Comparison of ENCODE assay signal across 24 cellular contexts in genomic region chr10:13016413-13016812, GRCh38. TPM values are rescaled to one million over a fixed set of nuclear protein-coding genes. Genes with fewer than 3 reads are reported as not detected.
DNase-seq lines count a peak whose midpoint lies in the region; ATAC-seq and TF ChIP-seq lines count a peak whose summit lies in the region.
"Had no signal": no experiment of that assay in that cellular context is flagged by ENCODE, and none has a peak within 500 bp of the region (broad histone marks: within the 10 kb centered on the region; RNA-seq: fewer than 3 reads in every experiment).

No MANE protein-coding gene starts in this region.

- no peak overlapping the region for H3K4me3 ChIP-seq in gastrocnemius medialis
- H3K4me3 ChIP-seq: heart right ventricle, skin epidermis, transverse colon had no signal

- H3K4me3 Mint-ChIP-seq in chondrocyte (ENCODE audit: unreplicated experiment), result peak overlapping the region; percentile 29
- H3K4me3 Mint-ChIP-seq: activated naive CD4-positive, alpha-beta T cell treated with anti-CD3 and anti-CD28 coated beads, Interleukin-2, amount 10 ng/mL, durations not matched to agents 7 days and 5 days; activated T-helper 1 cell treated with anti-CD3 and anti-CD28 coated beads, Interleukin-12 subunit alpha, Interleukin-12 subunit beta, Interleukin-2, Interleukin-4 antibody, amounts not matched to agents 30 ng/mL and 10 ng/mL and 1 ng/mL, durations not matched to agents 14 hours and 24 hours and 36 hours had no signal

- TF ChIP-seq CTCF in chondrocyte (IDR thresholded peaks at IDR 0.05) (no peak), gastrocnemius medialis (IDR thresholded peaks at IDR 0.05 in 4 of 5, conservative IDR thresholded peaks at IDR 0.05 in 1 of 5) (no peak)

- H3K4me1 ChIP-seq in gastrocnemius medialis, result no peaks in the 10 kb centered on the region
- H3K4me1 ChIP-seq: heart right ventricle, transverse colon had no signal

- in situ Hi-C loops in gastrocnemius medialis (cut with MboI; ENCODE audit: low sequenced_read_pairs in 4 of 4), result no loop called here

- no peaks in the 10 kb centered on the region for H3K36me3 ChIP-seq in gastrocnemius medialis
- H3K36me3 ChIP-seq: heart right ventricle, transverse colon had no signal

- H3K27ac Mint-ChIP-seq in chondrocyte (ENCODE audit: unreplicated experiment), result peak overlapping the region; percentile 87
- H3K27ac Mint-ChIP-seq: activated naive CD4-positive, alpha-beta T cell treated with anti-CD3 and anti-CD28 coated beads, Interleukin-2, amount 10 ng/mL, durations not matched to agents 7 days and 5 days; activated T-helper 1 cell treated with anti-CD3 and anti-CD28 coated beads, Interleukin-12 subunit alpha, Interleukin-12 subunit beta, Interleukin-2, Interleukin-4 antibody, amounts not matched to agents 30 ng/mL and 10 ng/mL and 1 ng/mL, durations not matched to agents 14 hours and 24 hours and 36 hours had no signal

- no peaks in the 10 kb centered on the region for H3K9me3 ChIP-seq in gastrocnemius medialis

- no peaks in the 10 kb centered on the region for H3K27me3 ChIP-seq in gastrocnemius medialis
- H3K27me3 ChIP-seq: transverse colon had no signal

- H3K36me3 Mint-ChIP-seq in chondrocyte (ENCODE audit: low read depth), result no peaks in the 10 kb centered on the region
- H3K36me3 Mint-ChIP-seq: activated naive CD4-positive, alpha-beta T cell treated with anti-CD3 and anti-CD28 coated beads, Interleukin-2, amount 10 ng/mL, durations not matched to agents 7 days and 5 days had no signal

- H3K9me3 Mint-ChIP-seq in chondrocyte (ENCODE audit: low read depth), result peaks cover 20% of the 10 kb centered on the region
- H3K9me3 Mint-ChIP-seq: activated naive CD4-positive, alpha-beta T cell treated with anti-CD3 and anti-CD28 coated beads, Interleukin-2, amount 10 ng/mL, durations not matched to agents 7 days and 5 days; activated T-helper 1 cell treated with anti-CD3 and anti-CD28 coated beads, Interleukin-12 subunit alpha, Interleukin-12 subunit beta, Interleukin-2, Interleukin-4 antibody, amounts not matched to agents 30 ng/mL and 10 ng/mL and 1 ng/mL, durations not matched to agents 14 hours and 24 hours and 36 hours had no signal

- no peaks in the 10 kb centered on the region for H3K27me3 Mint-ChIP-seq in chondrocyte (ENCODE audit: low read depth)

- TF ChIP-seq POLR2A in gastrocnemius medialis (IDR thresholded peaks at IDR 0.05), result no peak

- intact Hi-C loops in gastrocnemius medialis (cut with DNase I; ENCODE audit: low total_unique reads), result no loop called here

- DNase-seq in HT1080 (ENCODE audit: low read depth) (peak; percentile 7), chondrocyte (ENCODE audit: low spot score) (no peak), iris pigment epithelial cell (ENCODE audit: low read depth) (peak; percentile 3), pulmonary artery endothelial cell (ENCODE audit: low read depth, low spot score) (peak; percentile 10), mucosa of gallbladder (ENCODE audit: low spot score) (no peak), gastrocnemius medialis (no peak), NCI-H1417 (lab: John Stamatoyannopoulos, UW) (no peak), CD1c-positive myeloid dendritic cell (ENCODE audit: extremely low spot score) (no peak)
- DNase-seq: activated CD4-positive, alpha-beta T cell treated with anti-CD3 and anti-CD28 coated beads, Interleukin-2, amount 50 U/mL, for 48 hours; activated CD4-positive, CD25-positive, alpha-beta regulatory T cell; activated naive CD4-positive, alpha-beta T cell treated with anti-CD3 and anti-CD28 coated beads, Interleukin-2, amount 10 ng/mL, durations not matched to agents 7 days and 5 days; central memory CD4-positive, alpha-beta T cell; COR-L47; GDM1; heart right ventricle; mammary epithelial cell; NCI-H1105; NCI-H2029 treated with DMSO at 0.1 percent for 48 hours; NCI-H2227 treated with DMSO at 0.1 percent for 48 hours; NCI-H748 treated with DMSO at 0.1 percent for 48 hours; stimulated activated CD4-positive, alpha-beta T cell treated with anti-CD3 and anti-CD28 coated beads, Interleukin-2, amount 100 ng/mL, for 24 hours; transverse colon had no signal

- H3K27ac ChIP-seq in gastrocnemius medialis, result no peak overlapping the region
- H3K27ac ChIP-seq: heart right ventricle, skin epidermis, transverse colon had no signal

- no peak for ATAC-seq in gastrocnemius medialis
- ATAC-seq: heart right ventricle had no signal

- H3K4me1 Mint-ChIP-seq in chondrocyte (ENCODE audit: low read depth), result peaks cover 39% of the 10 kb centered on the region
- H3K4me1 Mint-ChIP-seq: activated naive CD4-positive, alpha-beta T cell treated with anti-CD3 and anti-CD28 coated beads, Interleukin-2, amount 10 ng/mL, durations not matched to agents 7 days and 5 days had no signal

RNA-seq across cellular contexts. Expression of gene CCDC3, which starts 14.9 kb away (rescaled TPM):
- total RNA-seq in HT1080 (2014; rRNA removed; shearing (Covaris generic)), result 0.17 and 0.48 TPM in 2 replicates
- polyA plus RNA-seq in HT1080 (2015; cell fraction: cytosol; rRNA removed), result 0.03 TPM in 1 of 2 replicates, not detected in the other
- polyA plus RNA-seq in HT1080 (2015; cell fraction: nucleus; rRNA removed), result not detected in 2 replicates
- total RNA-seq in chondrocyte (32.4 to 145 TPM (median 141 TPM) in 3 replicates), pulmonary artery endothelial cell (0.18 and 0.66 TPM in 2 replicates), mucosa of gallbladder (304 TPM), gastrocnemius medialis (10 to 100 TPM in 3 of 4 donors, 1 to 10 TPM in 1; 6.1 to 57.4 (median 21.6) TPM)

Comparison
In these comparisons a context has a peak if more than half of its experiments do, and no peak if none do; other contexts are left out.
1. DNase-seq: peak in HT1080 (single experiment), iris pigment epithelial cell (single experiment) and pulmonary artery endothelial cell (single experiment); none in chondrocyte (single experiment), mucosa of gallbladder (single experiment), gastrocnemius medialis (0 of 2), NCI-H1417 (0 of 3) and CD1c-positive myeloid dendritic cell (single experiment).